ENCODE assay signal across 8 cellular contexts in the genomic region with DNA sequence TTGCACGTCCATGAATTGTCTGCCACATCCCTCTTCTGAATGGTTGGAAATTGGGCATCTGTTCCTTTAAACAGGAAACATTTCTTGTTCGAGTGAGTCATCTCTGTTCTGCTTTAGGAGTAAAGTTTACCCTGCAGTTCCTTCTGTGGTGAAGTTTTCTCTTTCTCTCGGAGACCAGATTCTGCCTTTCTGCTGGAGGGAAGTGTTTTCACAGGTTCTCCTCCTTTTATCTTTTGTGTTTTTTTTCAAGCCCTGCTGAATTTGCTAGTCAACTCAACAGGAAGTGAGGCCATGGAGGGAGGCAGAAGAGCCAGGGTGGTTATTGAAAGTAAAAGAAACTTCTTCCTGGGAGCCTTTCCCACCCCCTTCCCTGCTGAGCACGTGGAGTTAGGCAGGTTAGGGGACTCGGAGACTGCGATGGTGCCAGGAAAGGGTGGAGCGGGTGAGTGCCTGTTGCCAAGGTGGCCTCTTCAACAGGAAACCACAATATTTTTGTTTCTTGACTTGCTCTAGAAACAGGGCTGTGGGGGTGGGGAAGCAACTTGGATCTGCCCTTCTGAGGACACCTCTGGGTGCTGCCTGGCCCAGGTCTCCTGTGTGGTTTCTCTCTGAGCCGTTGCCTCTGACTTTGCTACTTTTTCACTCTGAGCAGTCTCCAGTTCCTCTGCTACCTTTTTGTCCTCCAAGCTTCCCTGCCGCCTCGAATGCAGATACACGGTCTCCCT. TPM values are rescaled to one million over a fixed set of nuclear protein-coding genes. Genes with fewer than 3 reads are reported as not detected.
DNase-seq lines count a peak whose midpoint lies in the region; ATAC-seq and TF ChIP-seq lines count a peak whose summit lies in the region.

No MANE protein-coding gene starts in this region.

- POLR2A ChIA-PET in BJ (lab: Charles Lee): no interaction called here

- no peak overlapping the region for H3K9ac ChIP-seq in parathyroid adenoma

- H3K9me3 ChIP-seq in gastroesophageal sphincter (no peaks in the 10 kb centered on the region), parathyroid adenoma (ENCODE audit: control insufficient read depth, low read length) (no peaks in the 10 kb centered on the region), tibial nerve (no peaks in the 10 kb centered on the region)

- CTCF ChIA-PET in BJ (lab: Yijun Ruan, JAX): no interaction called here

- H3K27me3 ChIP-seq in BJ (ENCODE audit: control insufficient read depth, insufficient read depth, low read length): no peaks in the 10 kb centered on the region
- no peaks in the 10 kb centered on the region for H3K27me3 ChIP-seq in gastroesophageal sphincter
- no peaks in the 10 kb centered on the region for H3K27me3 ChIP-seq in parathyroid adenoma (ENCODE audit: control insufficient read depth, insufficient read depth, low read length)
- H3K27me3 ChIP-seq in tibial nerve: no peaks in the 10 kb centered on the region

- peak; percentile 23 for DNase-seq in BJ (ENCODE audit: low read depth)
- peak; percentile 15 for DNase-seq in activated gamma-delta T cell (lab: John Stamatoyannopoulos, UW)
- DNase-seq in tibial nerve (ENCODE audit: low spot score in 2 of 2): peak; percentile 17 to 60

- TF ChIP-seq POLR2A in Raji (IDR thresholded peaks at IDR 0.05; ENCODE audit: insufficient read depth, low read depth, low read length): peak; percentile 59
- no peak for TF ChIP-seq POLR2A in gastroesophageal sphincter (IDR thresholded peaks at IDR 0.05)
- no peak for TF ChIP-seq POLR2A in tibial nerve (IDR thresholded peaks at IDR 0.05)

- H3K4me2 ChIP-seq in parathyroid adenoma (ENCODE audit: low read length): peak overlapping the region; percentile 87

- H3K4me3 ChIP-seq in BJ (ENCODE audit: low read depth, low read length) (peak overlapping the region; percentile 72), gastroesophageal sphincter (peak overlapping the region; percentile 48 to 67), parathyroid adenoma (ENCODE audit: low read depth, low read length) (peak overlapping the region; percentile 73), tibial nerve (peak overlapping the region; percentile 27 to 69 (median 51))

- no peaks in the 10 kb centered on the region for H3K36me3 ChIP-seq in BJ (ENCODE audit: control insufficient read depth, insufficient read depth, low read length)
- H3K36me3 ChIP-seq in gastroesophageal sphincter: no peaks in the 10 kb centered on the region
- no peaks in the 10 kb centered on the region for H3K36me3 ChIP-seq in parathyroid adenoma (ENCODE audit: control insufficient read depth, insufficient read depth, low read length)
- H3K36me3 ChIP-seq in tibial nerve: no peaks in the 10 kb centered on the region

- TF ChIP-seq EP300 in gastroesophageal sphincter (IDR thresholded peaks at IDR 0.05) (no peak), tibial nerve (IDR thresholded peaks at IDR 0.05) (peak in 1 of 2 donors; percentile 58)

- TF ChIP-seq CTCF in BJ (IDR thresholded peaks at IDR 0.05; ENCODE audit: insufficient read depth, low read depth, low read length) (no peak; the same call in 1 of the 2 replicates), gastroesophageal sphincter (IDR thresholded peaks at IDR 0.05) (peak in 2 of 4 experiments; percentile 15 to 16), parathyroid adenoma (IDR thresholded peaks at IDR 0.05) (no peak), tibial nerve (IDR thresholded peaks at IDR 0.05) (no peak)

- H2AFZ ChIP-seq in parathyroid adenoma: peak overlapping the region; percentile 86

- H3K27ac ChIP-seq in gastroesophageal sphincter: peak overlapping the region; percentile 73 to 88 (median 86)
- peak overlapping the region; percentile 61 for H3K27ac ChIP-seq in parathyroid adenoma
- H3K27ac ChIP-seq in tibial nerve: peak overlapping the region; percentile 31 to 91 (median 79)

- H3K79me2 ChIP-seq in parathyroid adenoma: no peaks in the 10 kb centered on the region

- H3K4me1 ChIP-seq in gastroesophageal sphincter: peaks cover 0 to 50% (median 11%) of the 10 kb centered on the region in 3 donors
- H3K4me1 ChIP-seq in parathyroid adenoma: peaks cover 10% of the 10 kb centered on the region
- peaks cover 0 to 37% (median 12%) of the 10 kb centered on the region in 4 donors for H3K4me1 ChIP-seq in tibial nerve

- WGBS in gastroesophageal sphincter (ENCODE audit: low coverage in 1 of 2), 2 donors: 0% methylated on average over 9 to 10 of the region's 11 CpGs
- 2% methylated on average over 11 of the region's 11 CpGs for WGBS in tibial nerve, 2 donors

- ATAC-seq in GM19351 (IDR thresholded peaks at IDR 0.05; ENCODE audit: unreplicated experiment) (peak; percentile 58), HG03469 (IDR thresholded peaks at IDR 0.05; ENCODE audit: unreplicated experiment) (peak; percentile 53), gastroesophageal sphincter (peak; percentile 71)

RNA-seq across cellular contexts. Expression of a gene that starts 2.2 kb away (rescaled TPM):
- 10.3 and 16.8 TPM in 2 replicates for polyA plus RNA-seq in BJ (2011; rRNA removed)
- 6.9 and 9.1 TPM in 2 replicates for polyA minus RNA-seq in BJ (2011; rRNA and poly(A)+ RNA removed)
- total RNA-seq in gastroesophageal sphincter: 10 to 100 TPM in 2 of 4 donors, 1 to 10 TPM in 2; 6.4 to 12.3 (median 10.0) TPM
- 10 to 100 TPM; 12.4 to 71.7 (median 15.6) TPM for total RNA-seq in tibial nerve

Comparison
In these comparisons a context has a peak if more than half of its experiments do, and no peak if none do; other contexts are left out.
1. Peak in every context shown above with its lines: DNase-seq, ATAC-seq, H3K4me3 ChIP-seq and H3K27ac ChIP-seq.